In the genomic region with DNA sequence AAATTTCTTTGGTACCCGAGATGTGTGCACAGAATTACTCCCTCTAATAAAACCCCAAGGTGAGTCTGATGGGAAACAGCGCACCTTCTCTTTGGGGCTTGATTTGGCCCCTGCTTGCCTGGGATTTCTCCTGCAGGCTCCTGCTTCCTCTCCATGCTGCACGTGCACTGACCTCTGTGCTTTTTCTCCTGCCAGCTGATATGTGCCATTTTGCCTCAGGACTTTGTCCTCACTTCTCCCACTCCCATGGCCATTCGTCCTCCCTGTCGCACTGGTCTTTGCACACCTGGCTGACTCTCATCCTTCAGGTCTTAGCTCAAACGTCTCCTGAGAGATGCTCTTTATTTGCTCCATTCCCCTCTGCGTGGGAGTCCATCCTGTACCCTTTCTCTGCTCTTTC, we compare ENCODE assay signal across 9 cellular contexts. TPM values are rescaled to one million over a fixed set of nuclear protein-coding genes. Genes with fewer than 3 reads are reported as not detected.
DNase-seq lines count a peak whose midpoint lies in the region; ATAC-seq, FAIRE-seq and TF ChIP-seq lines count a peak whose summit lies in the region.
"Had no signal": no experiment of that assay in that cellular context is flagged by ENCODE, and none has a peak within 500 bp of the region (broad histone marks: within the 10 kb centered on the region; RNA-seq: fewer than 3 reads in every experiment).

No MANE protein-coding gene starts in this region.

- no peak for FAIRE-seq in astrocyte (lab: Jason Lieb, UNC)

- H3K4me2 ChIP-seq in astrocyte (ENCODE audit: low read length), result peak overlapping the region; percentile 93

- H3K9ac ChIP-seq in astrocyte (ENCODE audit: low read length) (no peak overlapping the region), colonic mucosa (ENCODE audit: low read depth in 2 of 2, low read length in 2 of 2) (no peak overlapping the region)
- H3K9ac ChIP-seq: parathyroid adenoma had no signal

- TF ChIP-seq CTCF in astrocyte (IDR thresholded peaks at IDR 0.05; ENCODE audit: insufficient read depth, low read depth, low read length) (no peak), thoracic aorta (IDR thresholded peaks at IDR 0.05) (no peak), colonic mucosa (IDR thresholded peaks at IDR 0.05) (no peak)

- H3K79me2 ChIP-seq in astrocyte (ENCODE audit: insufficient read depth, low read length), result peaks cover 18% of the 10 kb centered on the region
- H3K79me2 ChIP-seq: parathyroid adenoma had no signal

- H3K9me3 Mint-ChIP-seq in activated naive CD4-positive, alpha-beta T cell treated with anti-CD3 and anti-CD28 coated beads for 36 hours, result peaks cover 10% of the 10 kb centered on the region
- H3K9me3 Mint-ChIP-seq in activated naive CD4-positive, alpha-beta T cell treated with anti-CD3 and anti-CD28 coated beads, Interleukin-2, amount 50 U/mL, for 72 hours, result peaks cover 4 to 10% of the 10 kb centered on the region in 2 donors
- peaks cover 11% of the 10 kb centered on the region for H3K9me3 Mint-ChIP-seq in astrocyte (ENCODE audit: unreplicated experiment)

- no peak overlapping the region for H3K27ac ChIP-seq in astrocyte (ENCODE audit: low read depth, low read length)
- H3K27ac ChIP-seq in thoracic aorta, result no peak overlapping the region
- H3K27ac ChIP-seq in colonic mucosa, result no peak overlapping the region

- no peak for ATAC-seq in activated naive CD4-positive, alpha-beta T cell treated with anti-CD3 and anti-CD28 coated beads, Interleukin-2, amount 50 U/mL, for 72 hours
- ATAC-seq in left lobe of liver, result peak; percentile 36
- no peak for ATAC-seq in thoracic aorta (ENCODE audit: insufficient number of reproducible peaks, low FRiP score, low read depth)
- ATAC-seq in HG03521 (IDR thresholded peaks at IDR 0.05; ENCODE audit: unreplicated experiment), result no peak
- no peak for ATAC-seq in HG03025 (IDR thresholded peaks at IDR 0.05; ENCODE audit: low FRiP score, unreplicated experiment)

- no peak overlapping the region for H3K27ac Mint-ChIP-seq in activated naive CD4-positive, alpha-beta T cell treated with anti-CD3 and anti-CD28 coated beads for 36 hours
- no peak overlapping the region for H3K27ac Mint-ChIP-seq in activated naive CD4-positive, alpha-beta T cell treated with anti-CD3 and anti-CD28 coated beads, Interleukin-2, amount 50 U/mL, for 72 hours
- H3K27ac Mint-ChIP-seq in astrocyte (ENCODE audit: unreplicated experiment), result no peak overlapping the region

- no peaks in the 10 kb centered on the region for H3K27me3 Mint-ChIP-seq in activated naive CD4-positive, alpha-beta T cell treated with anti-CD3 and anti-CD28 coated beads for 36 hours (ENCODE audit: low read depth)
- no peaks in the 10 kb centered on the region for H3K27me3 Mint-ChIP-seq in astrocyte (ENCODE audit: low read depth, unreplicated experiment)

- no peak for DNase-seq in activated naive CD4-positive, alpha-beta T cell treated with anti-CD3 and anti-CD28 coated beads for 36 hours
- DNase-seq in activated naive CD4-positive, alpha-beta T cell treated with anti-CD3 and anti-CD28 coated beads, Interleukin-2, amount 50 U/mL, for 72 hours (ENCODE audit: low spot score in 2 of 2), result no peak
- DNase-seq in astrocyte (ENCODE audit: low read depth), result no peak
- DNase-seq in left lobe of liver (ENCODE audit: low spot score), result peak; percentile 78
- DNase-seq in thoracic aorta (ENCODE audit: low spot score), result no peak
- no peak for DNase-seq in colonic mucosa

- H3K36me3 Mint-ChIP-seq in activated naive CD4-positive, alpha-beta T cell treated with anti-CD3 and anti-CD28 coated beads for 36 hours (ENCODE audit: low read depth), result peaks cover 31% of the 10 kb centered on the region
- peaks cover 37 to 42% of the 10 kb centered on the region in 2 donors for H3K36me3 Mint-ChIP-seq in activated naive CD4-positive, alpha-beta T cell treated with anti-CD3 and anti-CD28 coated beads, Interleukin-2, amount 50 U/mL, for 72 hours
- peaks cover 3% of the 10 kb centered on the region for H3K36me3 Mint-ChIP-seq in astrocyte (ENCODE audit: low read depth, unreplicated experiment)

- H3K36me3 ChIP-seq in astrocyte (ENCODE audit: insufficient read depth, low read length), result peaks cover 2% of the 10 kb centered on the region
- peaks cover 9% of the 10 kb centered on the region for H3K36me3 ChIP-seq in thoracic aorta
- H3K36me3 ChIP-seq in colonic mucosa, result no peaks in the 10 kb centered on the region

- peaks cover 13% of the 10 kb centered on the region for H3K9me3 ChIP-seq in astrocyte (ENCODE audit: insufficient read depth, low read depth, low read length)
- H3K9me3 ChIP-seq in thoracic aorta, result no peaks in the 10 kb centered on the region
- H3K9me3 ChIP-seq in colonic mucosa, result no peaks in the 10 kb centered on the region

- no peak overlapping the region for H2AFZ ChIP-seq in astrocyte (ENCODE audit: low read depth, low read length)

- H4K20me1 ChIP-seq in astrocyte (ENCODE audit: insufficient read depth, low read length), result peaks cover 24% of the 10 kb centered on the region

- peak overlapping the region; percentile 34 for H3K4me3 Mint-ChIP-seq in activated naive CD4-positive, alpha-beta T cell treated with anti-CD3 and anti-CD28 coated beads for 36 hours
- H3K4me3 Mint-ChIP-seq in astrocyte (ENCODE audit: unreplicated experiment), result peak overlapping the region; percentile 11

- no peak overlapping the region for H3K4me3 ChIP-seq in astrocyte (ENCODE audit: insufficient read depth, low read depth, low read length)
- H3K4me3 ChIP-seq in thoracic aorta, result peak overlapping the region; percentile 75
- no peak overlapping the region for H3K4me3 ChIP-seq in colonic mucosa

- CTCF ChIA-PET in activated naive CD4-positive, alpha-beta T cell treated with anti-CD3 and anti-CD28 coated beads for 36 hours (lab: Charles Lee), result interaction anchor here (1.4 kb wide), 1 partner anchor 41 kb away, joined by 3 read pairs; no protein-coding TSS in a partner anchor

- H3K4me1 ChIP-seq in astrocyte (ENCODE audit: insufficient read depth, low read length), result peaks cover 21% of the 10 kb centered on the region
- H3K4me1 ChIP-seq in thoracic aorta (ENCODE audit: control insufficient read depth in 1 of 2, low read depth in 2 of 2), result peaks cover 28 to 41% of the 10 kb centered on the region in 2 donors
- H3K4me1 ChIP-seq in colonic mucosa, result no peaks in the 10 kb centered on the region

- no peaks in the 10 kb centered on the region for H3K27me3 ChIP-seq in astrocyte (ENCODE audit: insufficient read depth, low read length)
- no peaks in the 10 kb centered on the region for H3K27me3 ChIP-seq in thoracic aorta (replicated peaks; ENCODE audit: insufficient read depth)
- H3K27me3 ChIP-seq in colonic mucosa, result no peaks in the 10 kb centered on the region

- peaks cover 48% of the 10 kb centered on the region for H3K4me1 Mint-ChIP-seq in activated naive CD4-positive, alpha-beta T cell treated with anti-CD3 and anti-CD28 coated beads for 36 hours (ENCODE audit: low read depth)
- H3K4me1 Mint-ChIP-seq in astrocyte (ENCODE audit: low read depth, unreplicated experiment), result peaks cover 2% of the 10 kb centered on the region

- intact Hi-C loops in activated naive CD4-positive, alpha-beta T cell treated with anti-CD3 and anti-CD28 coated beads for 36 hours (cut with micrococcal nuclease), result no loop called here
- intact Hi-C loops in colonic mucosa (cut with DNase I), result loop anchor here (5.0 kb wide), 1 partner anchor 41 kb away; no protein-coding TSS in a partner anchor

RNA-seq across cellular contexts. Expression of gene CBR1, which starts 1.2 kb away (rescaled TPM):
- 10 to 100 TPM; 27.7 to 30.4 TPM for total RNA-seq in activated naive CD4-positive, alpha-beta T cell treated with anti-CD3 and anti-CD28 coated beads for 36 hours
- total RNA-seq in activated naive CD4-positive, alpha-beta T cell treated with anti-CD3 and anti-CD28 coated beads, Interleukin-2, amount 50 U/mL, for 72 hours, result 10 to 100 TPM; 33.6 to 55.6 TPM
- total RNA-seq in astrocyte (20.3 and 21.3 TPM in 2 replicates), left lobe of liver (152 TPM), thoracic aorta (100 to 1,000 TPM; 174 to 186 TPM), colonic mucosa (100 to 1,000 TPM in 1 of 2 donors, 10 to 100 TPM in 1; 81.6 to 131 TPM)

RNA-seq across cellular contexts. Expression of gene SETD4, which starts 10.7 kb away (rescaled TPM):
- 10 to 100 TPM; 14.8 to 15.2 TPM for total RNA-seq in activated naive CD4-positive, alpha-beta T cell treated with anti-CD3 and anti-CD28 coated beads for 36 hours
- 10 to 100 TPM; 16.7 to 21.5 TPM for total RNA-seq in activated naive CD4-positive, alpha-beta T cell treated with anti-CD3 and anti-CD28 coated beads, Interleukin-2, amount 50 U/mL, for 72 hours
- total RNA-seq in astrocyte, result 14.8 and 16.0 TPM in 2 replicates
- total RNA-seq in left lobe of liver, result 5.8 TPM
- total RNA-seq in thoracic aorta, result 10 to 100 TPM; 14.1 to 18.3 TPM
- total RNA-seq in colonic mucosa, result 10 to 100 TPM; 14.7 to 22.7 TPM
